ENCODE assay signal across 1 cellular context in the genomic region with DNA sequence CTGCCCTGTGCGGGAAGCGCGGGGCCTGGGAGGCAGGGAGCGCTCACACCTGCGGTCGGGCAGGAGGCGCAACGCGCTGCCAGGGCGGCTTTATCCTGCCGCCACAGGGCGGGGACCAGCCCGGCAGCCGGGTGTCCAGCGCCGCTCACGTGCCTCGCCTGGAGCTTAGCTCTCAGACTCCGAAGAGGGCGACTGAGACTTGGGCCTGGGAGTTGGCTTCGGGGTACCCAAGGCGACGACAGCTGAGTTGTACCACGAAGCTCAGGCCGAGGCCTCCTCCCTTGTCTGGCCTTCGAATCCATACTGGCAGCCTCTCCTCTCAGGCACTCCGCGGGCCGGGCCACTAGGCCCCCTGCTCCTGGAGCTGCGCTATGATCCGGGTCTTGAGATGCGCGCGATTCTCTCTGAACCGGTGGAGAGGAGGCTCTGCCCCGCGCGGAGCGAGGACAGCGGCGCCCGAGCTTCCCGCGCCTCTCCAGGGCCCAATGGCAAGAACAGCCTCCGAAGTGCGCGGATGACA.
TF ChIP-seq lines count a peak whose summit lies in the region.

No MANE protein-coding gene starts in this region.

TF ChIP-seq in GM23338, 12 proteins besides CTCF, POLR2A, EP300 and RAD21 (continued from another document):
- TF ChIP-seq, protein P1, sequence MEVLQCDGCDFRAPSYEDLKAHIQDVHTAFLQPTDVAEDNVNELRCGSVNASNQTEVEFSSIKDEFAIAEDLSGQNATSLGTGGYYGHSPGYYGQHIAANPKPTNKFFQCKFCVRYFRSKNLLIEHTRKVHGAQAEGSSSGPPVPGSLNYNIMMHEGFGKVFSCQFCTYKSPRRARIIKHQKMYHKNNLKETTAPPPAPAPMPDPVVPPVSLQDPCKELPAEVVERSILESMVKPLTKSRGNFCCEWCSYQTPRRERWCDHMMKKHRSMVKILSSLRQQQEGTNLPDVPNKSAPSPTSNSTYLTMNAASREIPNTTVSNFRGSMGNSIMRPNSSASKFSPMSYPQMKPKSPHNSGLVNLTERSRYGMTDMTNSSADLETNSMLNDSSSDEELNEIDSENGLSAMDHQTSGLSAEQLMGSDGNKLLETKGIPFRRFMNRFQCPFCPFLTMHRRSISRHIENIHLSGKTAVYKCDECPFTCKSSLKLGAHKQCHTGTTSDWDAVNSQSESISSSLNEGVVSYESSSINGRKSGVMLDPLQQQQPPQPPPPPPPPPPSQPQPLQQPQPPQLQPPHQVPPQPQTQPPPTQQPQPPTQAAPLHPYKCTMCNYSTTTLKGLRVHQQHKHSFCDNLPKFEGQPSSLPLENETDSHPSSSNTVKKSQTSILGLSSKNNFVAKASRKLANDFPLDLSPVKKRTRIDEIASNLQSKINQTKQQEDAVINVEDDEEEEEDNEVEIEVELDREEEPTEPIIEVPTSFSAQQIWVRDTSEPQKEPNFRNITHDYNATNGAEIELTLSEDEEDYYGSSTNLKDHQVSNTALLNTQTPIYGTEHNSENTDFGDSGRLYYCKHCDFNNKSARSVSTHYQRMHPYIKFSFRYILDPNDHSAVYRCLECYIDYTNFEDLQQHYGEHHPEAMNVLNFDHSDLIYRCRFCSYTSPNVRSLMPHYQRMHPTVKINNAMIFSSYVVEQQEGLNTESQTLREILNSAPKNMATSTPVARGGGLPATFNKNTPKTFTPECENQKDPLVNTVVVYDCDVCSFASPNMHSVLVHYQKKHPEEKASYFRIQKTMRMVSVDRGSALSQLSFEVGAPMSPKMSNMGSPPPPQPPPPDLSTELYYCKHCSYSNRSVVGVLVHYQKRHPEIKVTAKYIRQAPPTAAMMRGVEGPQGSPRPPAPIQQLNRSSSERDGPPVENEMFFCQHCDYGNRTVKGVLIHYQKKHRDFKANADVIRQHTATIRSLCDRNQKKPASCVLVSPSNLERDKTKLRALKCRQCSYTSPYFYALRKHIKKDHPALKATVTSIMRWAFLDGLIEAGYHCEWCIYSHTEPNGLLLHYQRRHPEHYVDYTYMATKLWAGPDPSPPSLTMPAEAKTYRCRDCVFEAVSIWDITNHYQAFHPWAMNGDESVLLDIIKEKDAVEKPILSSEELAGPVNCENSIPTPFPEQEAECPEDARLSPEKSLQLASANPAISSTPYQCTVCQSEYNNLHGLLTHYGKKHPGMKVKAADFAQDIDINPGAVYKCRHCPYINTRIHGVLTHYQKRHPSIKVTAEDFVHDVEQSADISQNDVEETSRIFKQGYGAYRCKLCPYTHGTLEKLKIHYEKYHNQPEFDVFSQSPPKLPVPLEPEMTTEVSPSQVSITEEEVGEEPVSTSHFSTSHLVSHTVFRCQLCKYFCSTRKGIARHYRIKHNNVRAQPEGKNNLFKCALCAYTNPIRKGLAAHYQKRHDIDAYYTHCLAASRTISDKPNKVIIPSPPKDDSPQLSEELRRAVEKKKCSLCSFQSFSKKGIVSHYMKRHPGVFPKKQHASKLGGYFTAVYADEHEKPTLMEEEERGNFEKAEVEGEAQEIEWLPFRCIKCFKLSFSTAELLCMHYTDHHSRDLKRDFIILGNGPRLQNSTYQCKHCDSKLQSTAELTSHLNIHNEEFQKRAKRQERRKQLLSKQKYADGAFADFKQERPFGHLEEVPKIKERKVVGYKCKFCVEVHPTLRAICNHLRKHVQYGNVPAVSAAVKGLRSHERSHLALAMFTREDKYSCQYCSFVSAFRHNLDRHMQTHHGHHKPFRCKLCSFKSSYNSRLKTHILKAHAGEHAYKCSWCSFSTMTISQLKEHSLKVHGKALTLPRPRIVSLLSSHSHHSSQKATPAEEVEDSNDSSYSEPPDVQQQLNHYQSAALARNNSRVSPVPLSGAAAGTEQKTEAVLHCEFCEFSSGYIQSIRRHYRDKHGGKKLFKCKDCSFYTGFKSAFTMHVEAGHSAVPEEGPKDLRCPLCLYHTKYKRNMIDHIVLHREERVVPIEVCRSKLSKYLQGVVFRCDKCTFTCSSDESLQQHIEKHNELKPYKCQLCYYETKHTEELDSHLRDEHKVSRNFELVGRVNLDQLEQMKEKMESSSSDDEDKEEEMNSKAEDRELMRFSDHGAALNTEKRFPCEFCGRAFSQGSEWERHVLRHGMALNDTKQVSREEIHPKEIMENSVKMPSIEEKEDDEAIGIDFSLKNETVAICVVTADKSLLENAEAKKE (CRISPR knock-in tag; IDR thresholded peaks at IDR 0.05), result no peak
- TF ChIP-seq, protein P2, sequence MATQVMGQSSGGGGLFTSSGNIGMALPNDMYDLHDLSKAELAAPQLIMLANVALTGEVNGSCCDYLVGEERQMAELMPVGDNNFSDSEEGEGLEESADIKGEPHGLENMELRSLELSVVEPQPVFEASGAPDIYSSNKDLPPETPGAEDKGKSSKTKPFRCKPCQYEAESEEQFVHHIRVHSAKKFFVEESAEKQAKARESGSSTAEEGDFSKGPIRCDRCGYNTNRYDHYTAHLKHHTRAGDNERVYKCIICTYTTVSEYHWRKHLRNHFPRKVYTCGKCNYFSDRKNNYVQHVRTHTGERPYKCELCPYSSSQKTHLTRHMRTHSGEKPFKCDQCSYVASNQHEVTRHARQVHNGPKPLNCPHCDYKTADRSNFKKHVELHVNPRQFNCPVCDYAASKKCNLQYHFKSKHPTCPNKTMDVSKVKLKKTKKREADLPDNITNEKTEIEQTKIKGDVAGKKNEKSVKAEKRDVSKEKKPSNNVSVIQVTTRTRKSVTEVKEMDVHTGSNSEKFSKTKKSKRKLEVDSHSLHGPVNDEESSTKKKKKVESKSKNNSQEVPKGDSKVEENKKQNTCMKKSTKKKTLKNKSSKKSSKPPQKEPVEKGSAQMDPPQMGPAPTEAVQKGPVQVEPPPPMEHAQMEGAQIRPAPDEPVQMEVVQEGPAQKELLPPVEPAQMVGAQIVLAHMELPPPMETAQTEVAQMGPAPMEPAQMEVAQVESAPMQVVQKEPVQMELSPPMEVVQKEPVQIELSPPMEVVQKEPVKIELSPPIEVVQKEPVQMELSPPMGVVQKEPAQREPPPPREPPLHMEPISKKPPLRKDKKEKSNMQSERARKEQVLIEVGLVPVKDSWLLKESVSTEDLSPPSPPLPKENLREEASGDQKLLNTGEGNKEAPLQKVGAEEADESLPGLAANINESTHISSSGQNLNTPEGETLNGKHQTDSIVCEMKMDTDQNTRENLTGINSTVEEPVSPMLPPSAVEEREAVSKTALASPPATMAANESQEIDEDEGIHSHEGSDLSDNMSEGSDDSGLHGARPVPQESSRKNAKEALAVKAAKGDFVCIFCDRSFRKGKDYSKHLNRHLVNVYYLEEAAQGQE (IDR thresholded peaks at IDR 0.05; ENCODE audit: unreplicated experiment), result no peak
